In genomic region chr5:77030097-77031071, GRCh38 we compare ENCODE assay signal across 8 cellular contexts. TPM values are rescaled to one million over a fixed set of nuclear protein-coding genes. Genes with fewer than 3 reads are reported as not detected.
DNase-seq lines count a peak whose midpoint lies in the region; ATAC-seq and TF ChIP-seq lines count a peak whose summit lies in the region.

A gene with protein sequence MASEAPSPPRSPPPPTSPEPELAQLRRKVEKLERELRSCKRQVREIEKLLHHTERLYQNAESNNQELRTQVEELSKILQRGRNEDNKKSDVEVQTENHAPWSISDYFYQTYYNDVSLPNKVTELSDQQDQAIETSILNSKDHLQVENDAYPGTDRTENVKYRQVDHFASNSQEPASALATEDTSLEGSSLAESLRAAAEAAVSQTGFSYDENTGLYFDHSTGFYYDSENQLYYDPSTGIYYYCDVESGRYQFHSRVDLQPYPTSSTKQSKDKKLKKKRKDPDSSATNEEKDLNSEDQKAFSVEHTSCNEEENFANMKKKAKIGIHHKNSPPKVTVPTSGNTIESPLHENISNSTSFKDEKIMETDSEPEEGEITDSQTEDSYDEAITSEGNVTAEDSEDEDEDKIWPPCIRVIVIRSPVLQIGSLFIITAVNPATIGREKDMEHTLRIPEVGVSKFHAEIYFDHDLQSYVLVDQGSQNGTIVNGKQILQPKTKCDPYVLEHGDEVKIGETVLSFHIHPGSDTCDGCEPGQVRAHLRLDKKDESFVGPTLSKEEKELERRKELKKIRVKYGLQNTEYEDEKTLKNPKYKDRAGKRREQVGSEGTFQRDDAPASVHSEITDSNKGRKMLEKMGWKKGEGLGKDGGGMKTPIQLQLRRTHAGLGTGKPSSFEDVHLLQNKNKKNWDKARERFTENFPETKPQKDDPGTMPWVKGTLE (plus strand): TSS chr5:77030404. CDS start chr5:77030767, 363 bp downstream.

- no peaks in the 10 kb centered on the region for H3K27me3 ChIP-seq in prostate gland (replicated peaks; ENCODE audit: insufficient read depth)

- WGBS in prostate gland, result under 1% methylated on average over 82 of the region's 82 CpGs
- under 1% methylated on average over 82 of the region's 82 CpGs for WGBS in urinary bladder

- no peaks in the 10 kb centered on the region for H3K9me3 ChIP-seq in prostate gland

- intact Hi-C loops in left ventricle myocardium superior (cut with micrococcal nuclease) (no loop called here), prostate gland (cut with DNase I) (loop anchor here (2.0 kb wide), 1 partner anchor 462 kb away; the partner anchor contains the start of gene WDR41)

- peak; percentile 99 for ATAC-seq in HG02885 (IDR thresholded peaks at IDR 0.05; ENCODE audit: poor library complexity, unreplicated experiment)
- peak; percentile 100 for ATAC-seq in left ventricle myocardium superior

- H3K4me3 ChIP-seq in prostate gland (peak within 1 kb of the TSS; percentile 82 to 86), urinary bladder (ENCODE audit: low read depth, low read length) (peak within 1 kb of the TSS; percentile 88)

- H3K27ac ChIP-seq in prostate gland, result peak within 1 kb of the TSS; percentile 86 to 87
- peak within 1 kb of the TSS; percentile 80 for H3K27ac ChIP-seq in urinary bladder (ENCODE audit: low read depth)

- TF ChIP-seq CTCF in prostate gland (IDR thresholded peaks at IDR 0.05), result no peak

- TF ChIP-seq POLR2A in GM15510 (IDR thresholded peaks at IDR 0.05; ENCODE audit: borderline replicate concordance, extremely low read depth, insufficient read length) (peak; percentile 87), prostate gland (IDR thresholded peaks at IDR 0.05) (peak; percentile 64)

- H3K4me1 ChIP-seq in prostate gland (replicated peaks) (no peaks in the 10 kb centered on the region), urinary bladder (ENCODE audit: insufficient read depth) (no peaks in the 10 kb centered on the region)

- DNase-seq in NCI-H1694 treated with DMSO at 0.1 percent for 48 hours (lab: John Stamatoyannopoulos, UW), result peak; percentile 85
- peak; percentile 70 to 98 (median 88) for DNase-seq in T-helper 2 cell
- peak; percentile 60 to 96 (median 89) for DNase-seq in anterior cingulate cortex (lab: John Stamatoyannopoulos, UW)
- DNase-seq in left ventricle myocardium superior, result peak; percentile 95
- peak; percentile 94 for DNase-seq in prostate gland (ENCODE audit: low spot score)

- no peaks in the 10 kb centered on the region for H3K36me3 ChIP-seq in prostate gland
- H3K36me3 ChIP-seq in urinary bladder (ENCODE audit: insufficient read depth), result no peaks in the 10 kb centered on the region

RNA-seq across cellular contexts. Expression of the gene that starts here (rescaled TPM):
- 15.6 TPM for total RNA-seq in left ventricle myocardium superior
- total RNA-seq in prostate gland, result 10 to 100 TPM; 28.5 to 29.6 TPM
- 35.8 TPM for total RNA-seq in urinary bladder
- 12.2 TPM for polyA plus RNA-seq in urinary bladder

Comparison
In these comparisons a context has a peak if more than half of its experiments do, and no peak if none do; other contexts are left out.
1. Peak in every context shown above with its lines: DNase-seq, ATAC-seq, H3K4me3 ChIP-seq and H3K27ac ChIP-seq.